1 cellular context compared by ENCODE assay signal in the genomic region with DNA sequence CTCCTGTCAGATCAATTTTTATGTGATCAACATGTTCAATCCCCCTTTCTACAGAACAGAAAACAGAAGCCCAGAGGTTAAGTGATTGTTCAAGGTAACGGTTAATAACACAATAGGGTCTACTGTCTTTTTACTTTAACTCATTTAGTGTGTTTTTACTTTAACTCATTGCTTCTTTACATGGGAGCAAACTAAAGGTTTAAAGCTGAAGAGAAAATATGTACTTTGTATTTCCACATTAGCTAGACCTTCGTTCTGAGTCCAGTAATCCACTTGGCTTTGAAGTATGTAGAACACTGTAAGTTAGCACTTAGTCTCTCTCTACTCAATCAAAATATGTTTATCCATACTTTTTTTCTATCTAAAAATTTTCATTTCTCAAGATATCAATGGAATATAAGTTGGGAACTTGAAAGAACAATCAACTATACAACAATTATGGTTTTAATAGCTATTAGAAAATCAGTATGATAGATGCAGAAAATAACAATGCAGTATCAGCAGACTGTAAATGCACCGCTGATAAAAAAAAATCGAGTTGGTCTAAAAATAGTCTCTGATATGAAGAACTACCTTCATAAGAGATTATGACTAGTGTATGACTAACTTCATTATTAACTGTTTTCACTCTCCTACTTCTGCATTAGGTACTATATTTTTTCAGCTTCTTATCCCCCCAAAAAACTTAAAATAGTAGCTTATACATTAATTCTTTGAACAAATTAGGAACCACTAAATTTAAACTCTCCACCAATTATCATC.
TF ChIP-seq lines count a peak whose summit lies in the region.

No MANE protein-coding gene starts in this region.

TF ChIP-seq in HepG2, 621 proteins besides CTCF, POLR2A, EP300 and RAD21 (continued from another document and continues in another):
- TF ChIP-seq, protein P1, sequence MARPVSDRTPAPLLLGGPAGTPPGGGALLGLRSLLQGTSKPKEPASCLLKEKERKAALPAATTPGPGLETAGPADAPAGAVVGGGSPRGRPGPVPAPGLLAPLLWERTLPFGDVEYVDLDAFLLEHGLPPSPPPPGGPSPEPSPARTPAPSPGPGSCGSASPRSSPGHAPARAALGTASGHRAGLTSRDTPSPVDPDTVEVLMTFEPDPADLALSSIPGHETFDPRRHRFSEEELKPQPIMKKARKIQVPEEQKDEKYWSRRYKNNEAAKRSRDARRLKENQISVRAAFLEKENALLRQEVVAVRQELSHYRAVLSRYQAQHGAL (CRISPR knock-in tag; IDR thresholded peaks at IDR 0.05; ENCODE audit: not compliant biosample characterization), result no peak
- no peak for TF ChIP-seq ZNF496 (CRISPR knock-in tag; IDR thresholded peaks at IDR 0.05; ENCODE audit: insufficient replicate concordance)
- peak; percentile 86; the same call in 1 of the 2 replicates for TF ChIP-seq AHDC1 (CRISPR knock-in tag; IDR thresholded peaks at IDR 0.05; ENCODE audit: borderline replicate concordance)
- TF ChIP-seq, protein P2, sequence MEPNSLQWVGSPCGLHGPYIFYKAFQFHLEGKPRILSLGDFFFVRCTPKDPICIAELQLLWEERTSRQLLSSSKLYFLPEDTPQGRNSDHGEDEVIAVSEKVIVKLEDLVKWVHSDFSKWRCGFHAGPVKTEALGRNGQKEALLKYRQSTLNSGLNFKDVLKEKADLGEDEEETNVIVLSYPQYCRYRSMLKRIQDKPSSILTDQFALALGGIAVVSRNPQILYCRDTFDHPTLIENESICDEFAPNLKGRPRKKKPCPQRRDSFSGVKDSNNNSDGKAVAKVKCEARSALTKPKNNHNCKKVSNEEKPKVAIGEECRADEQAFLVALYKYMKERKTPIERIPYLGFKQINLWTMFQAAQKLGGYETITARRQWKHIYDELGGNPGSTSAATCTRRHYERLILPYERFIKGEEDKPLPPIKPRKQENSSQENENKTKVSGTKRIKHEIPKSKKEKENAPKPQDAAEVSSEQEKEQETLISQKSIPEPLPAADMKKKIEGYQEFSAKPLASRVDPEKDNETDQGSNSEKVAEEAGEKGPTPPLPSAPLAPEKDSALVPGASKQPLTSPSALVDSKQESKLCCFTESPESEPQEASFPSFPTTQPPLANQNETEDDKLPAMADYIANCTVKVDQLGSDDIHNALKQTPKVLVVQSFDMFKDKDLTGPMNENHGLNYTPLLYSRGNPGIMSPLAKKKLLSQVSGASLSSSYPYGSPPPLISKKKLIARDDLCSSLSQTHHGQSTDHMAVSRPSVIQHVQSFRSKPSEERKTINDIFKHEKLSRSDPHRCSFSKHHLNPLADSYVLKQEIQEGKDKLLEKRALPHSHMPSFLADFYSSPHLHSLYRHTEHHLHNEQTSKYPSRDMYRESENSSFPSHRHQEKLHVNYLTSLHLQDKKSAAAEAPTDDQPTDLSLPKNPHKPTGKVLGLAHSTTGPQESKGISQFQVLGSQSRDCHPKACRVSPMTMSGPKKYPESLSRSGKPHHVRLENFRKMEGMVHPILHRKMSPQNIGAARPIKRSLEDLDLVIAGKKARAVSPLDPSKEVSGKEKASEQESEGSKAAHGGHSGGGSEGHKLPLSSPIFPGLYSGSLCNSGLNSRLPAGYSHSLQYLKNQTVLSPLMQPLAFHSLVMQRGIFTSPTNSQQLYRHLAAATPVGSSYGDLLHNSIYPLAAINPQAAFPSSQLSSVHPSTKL (CRISPR knock-in tag; IDR thresholded peaks at IDR 0.05), result peak; percentile 85
- TF ChIP-seq, protein P3, sequence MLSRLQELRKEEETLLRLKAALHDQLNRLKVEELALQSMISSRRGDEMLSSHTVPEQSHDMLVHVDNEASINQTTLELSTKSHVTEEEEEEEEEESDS (CRISPR knock-in tag; IDR thresholded peaks at IDR 0.05; ENCODE audit: borderline replicate concordance), result no peak
- peak; percentile 95 for TF ChIP-seq PAXIP1 (CRISPR knock-in tag; conservative IDR thresholded peaks at IDR 0.05)
- TF ChIP-seq ZSCAN30 (CRISPR knock-in tag; IDR thresholded peaks at IDR 0.05), result no peak
- TF ChIP-seq ZNF441 (CRISPR knock-in tag; IDR thresholded peaks at IDR 0.05; ENCODE audit: borderline replicate concordance), result no peak
- no peak for TF ChIP-seq SALL2 (CRISPR knock-in tag; IDR thresholded peaks at IDR 0.05)
- TF ChIP-seq, protein P4, sequence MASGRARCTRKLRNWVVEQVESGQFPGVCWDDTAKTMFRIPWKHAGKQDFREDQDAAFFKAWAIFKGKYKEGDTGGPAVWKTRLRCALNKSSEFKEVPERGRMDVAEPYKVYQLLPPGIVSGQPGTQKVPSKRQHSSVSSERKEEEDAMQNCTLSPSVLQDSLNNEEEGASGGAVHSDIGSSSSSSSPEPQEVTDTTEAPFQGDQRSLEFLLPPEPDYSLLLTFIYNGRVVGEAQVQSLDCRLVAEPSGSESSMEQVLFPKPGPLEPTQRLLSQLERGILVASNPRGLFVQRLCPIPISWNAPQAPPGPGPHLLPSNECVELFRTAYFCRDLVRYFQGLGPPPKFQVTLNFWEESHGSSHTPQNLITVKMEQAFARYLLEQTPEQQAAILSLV (CRISPR knock-in tag; IDR thresholded peaks at IDR 0.05; ENCODE audit: borderline replicate concordance), result no peak
- TF ChIP-seq TEAD3 (CRISPR knock-in tag; optimal IDR thresholded peaks at IDR 0.05; ENCODE audit: borderline replicate concordance), result no peak
- TF ChIP-seq ZNF713 (CRISPR knock-in tag; IDR thresholded peaks at IDR 0.05), result no peak
- no peak for TF ChIP-seq ZBTB20 (CRISPR knock-in tag; IDR thresholded peaks at IDR 0.05; ENCODE audit: borderline replicate concordance, low read depth)
- TF ChIP-seq ATF5 (CRISPR knock-in tag; IDR thresholded peaks at IDR 0.05; ENCODE audit: low read depth), result no peak
- no peak for TF ChIP-seq ZNF891 (CRISPR knock-in tag; IDR thresholded peaks at IDR 0.05)
- TF ChIP-seq MTF2 (CRISPR knock-in tag; IDR thresholded peaks at IDR 0.05; ENCODE audit: borderline replicate concordance), result no peak
- TF ChIP-seq ZNF382 (CRISPR knock-in tag; IDR thresholded peaks at IDR 0.05; ENCODE audit: borderline replicate concordance), result no peak
- TF ChIP-seq HHEX (CRISPR knock-in tag; IDR thresholded peaks at IDR 0.05), result no peak
- TF ChIP-seq, protein P5, sequence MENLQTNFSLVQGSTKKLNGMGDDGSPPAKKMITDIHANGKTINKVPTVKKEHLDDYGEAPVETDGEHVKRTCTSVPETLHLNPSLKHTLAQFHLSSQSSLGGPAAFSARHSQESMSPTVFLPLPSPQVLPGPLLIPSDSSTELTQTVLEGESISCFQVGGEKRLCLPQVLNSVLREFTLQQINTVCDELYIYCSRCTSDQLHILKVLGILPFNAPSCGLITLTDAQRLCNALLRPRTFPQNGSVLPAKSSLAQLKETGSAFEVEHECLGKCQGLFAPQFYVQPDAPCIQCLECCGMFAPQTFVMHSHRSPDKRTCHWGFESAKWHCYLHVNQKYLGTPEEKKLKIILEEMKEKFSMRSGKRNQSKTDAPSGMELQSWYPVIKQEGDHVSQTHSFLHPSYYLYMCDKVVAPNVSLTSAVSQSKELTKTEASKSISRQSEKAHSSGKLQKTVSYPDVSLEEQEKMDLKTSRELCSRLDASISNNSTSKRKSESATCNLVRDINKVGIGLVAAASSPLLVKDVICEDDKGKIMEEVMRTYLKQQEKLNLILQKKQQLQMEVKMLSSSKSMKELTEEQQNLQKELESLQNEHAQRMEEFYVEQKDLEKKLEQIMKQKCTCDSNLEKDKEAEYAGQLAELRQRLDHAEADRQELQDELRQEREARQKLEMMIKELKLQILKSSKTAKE (CRISPR knock-in tag; IDR thresholded peaks at IDR 0.05; ENCODE audit: borderline replicate concordance), result no peak
- no peak for TF ChIP-seq MTERF4 (CRISPR knock-in tag; IDR thresholded peaks at IDR 0.05)
- peak; percentile 60; the same call in 1 of the 2 replicates for TF ChIP-seq FOXO1 (CRISPR knock-in tag; IDR thresholded peaks at IDR 0.05)
- TF ChIP-seq TARDBP (CRISPR knock-in tag; IDR thresholded peaks at IDR 0.05), result 0 out of 2 replicates have a peak, but pooled peaks have one; percentile 26
- peak; percentile 24; the same call in 1 of the 2 replicates for TF ChIP-seq SAP130 (CRISPR knock-in tag; IDR thresholded peaks at IDR 0.05; ENCODE audit: low read depth)
